Comparison of ENCODE assay signal across 26 cellular contexts in the genomic region with DNA sequence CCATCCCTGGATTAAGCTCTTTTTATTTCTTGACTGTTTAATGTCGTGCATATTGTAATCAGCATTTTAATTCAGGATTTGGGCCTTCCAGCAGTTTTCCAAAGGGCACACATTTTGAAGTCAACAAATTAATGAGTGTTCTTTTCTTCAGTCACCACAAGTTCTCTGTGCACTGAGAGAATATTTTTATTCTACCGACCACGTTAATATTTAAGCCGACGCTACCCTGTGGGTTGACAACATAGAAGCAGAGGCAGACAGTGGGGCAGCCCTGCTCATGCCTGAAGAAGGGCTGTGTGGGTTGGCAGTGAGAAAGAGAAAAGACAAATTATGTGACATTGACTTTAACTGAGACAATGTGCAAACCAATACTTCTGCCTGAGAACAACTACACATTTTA.
"Had no signal": no experiment of that assay in that cellular context is flagged by ENCODE, and none has a peak within 500 bp of the region (broad histone marks: within the 10 kb centered on the region; RNA-seq: fewer than 3 reads in every experiment).

No MANE protein-coding gene starts in this region.

- H3K9me3 Mint-ChIP-seq: activated naive CD4-positive, alpha-beta T cell treated with anti-CD3 and anti-CD28 coated beads, Interleukin-2, amount 50 U/mL, for 24 hours; activated T-helper 2 cell treated with anti-CD3 and anti-CD28 coated beads, Interferon-gamma antibody, Interleukin-2, Interleukin-4, amounts not matched to agents 10 μg/mL and 5 μg/mL and 100 μg/mL, durations not matched to agents 14 hours and 24 hours and 36 hours had no signal

- H3K9me3 ChIP-seq: ascending aorta, body of pancreas, SJSA1 had no signal

- H3K27me3 Mint-ChIP-seq: activated naive CD4-positive, alpha-beta T cell treated with anti-CD3 and anti-CD28 coated beads, Interleukin-2, amount 50 U/mL, for 24 hours had no signal

- H3K27ac ChIP-seq: ascending aorta, body of pancreas, RWPE1, SJSA1 had no signal

- ATAC-seq: activated CD4-positive, CD25-positive, alpha-beta regulatory T cell treated with anti-CD3 and anti-CD28 coated beads, Interleukin-2, amount 50 U/mL, for 24 hours; body of pancreas; Panc1; SK-N-SH treated with all-trans-retinoic acid at 6 μM for 48 hours had no signal

- H3K4me1 ChIP-seq: ascending aorta, body of pancreas, SJSA1 had no signal

- H3K36me3 ChIP-seq: ascending aorta, SJSA1 had no signal

- H3K27ac Mint-ChIP-seq: activated naive CD4-positive, alpha-beta T cell treated with anti-CD3 and anti-CD28 coated beads, Interleukin-2, amount 50 U/mL, for 24 hours; activated T-helper 2 cell treated with anti-CD3 and anti-CD28 coated beads, Interferon-gamma antibody, Interleukin-2, Interleukin-4, amounts not matched to agents 10 μg/mL and 5 μg/mL and 100 μg/mL, durations not matched to agents 14 hours and 24 hours and 36 hours had no signal

- H3K27me3 ChIP-seq: ascending aorta, body of pancreas, SJSA1 had no signal

- H3K4me3 Mint-ChIP-seq: activated naive CD4-positive, alpha-beta T cell treated with anti-CD3 and anti-CD28 coated beads, Interleukin-2, amount 50 U/mL, for 24 hours had no signal

- DNase-seq: activated CD4-positive, alpha-beta T cell treated with anti-CD3 and anti-CD28 coated beads for 4 hours; activated CD4-positive, alpha-beta T cell treated with anti-CD3 and anti-CD28 coated beads, Interleukin-2, amount 50 U/mL, for 48 hours; activated T-cell treated with anti-CD3 and anti-CD28 coated beads for 4 hours; activated T-cell treated with anti-CD3 and anti-CD28 coated beads, Interleukin-2, amount 50 U/mL, for 48 hours; body of pancreas; central memory CD4-positive, alpha-beta T cell; MM.1S; NCI-H1105; NCI-H1436; NCI-H1694 treated with DMSO at 0.1 percent for 48 hours; NCI-H2029 treated with DMSO at 0.1 percent for 48 hours; NCI-H345; NCI-H510A; NCI-H526 treated with DMSO at 0.1 percent for 48 hours; NCI-H82; Right ventricle myocardium superior; SW 1271 had no signal

- H3K4me3 ChIP-seq: ascending aorta, body of pancreas, SJSA1 had no signal

- FAIRE-seq: bronchial epithelial cell had no signal

- H3K36me3 Mint-ChIP-seq: activated naive CD4-positive, alpha-beta T cell treated with anti-CD3 and anti-CD28 coated beads, Interleukin-2, amount 50 U/mL, for 24 hours had no signal
